8 cellular contexts compared by ENCODE assay signal in the genomic region with DNA sequence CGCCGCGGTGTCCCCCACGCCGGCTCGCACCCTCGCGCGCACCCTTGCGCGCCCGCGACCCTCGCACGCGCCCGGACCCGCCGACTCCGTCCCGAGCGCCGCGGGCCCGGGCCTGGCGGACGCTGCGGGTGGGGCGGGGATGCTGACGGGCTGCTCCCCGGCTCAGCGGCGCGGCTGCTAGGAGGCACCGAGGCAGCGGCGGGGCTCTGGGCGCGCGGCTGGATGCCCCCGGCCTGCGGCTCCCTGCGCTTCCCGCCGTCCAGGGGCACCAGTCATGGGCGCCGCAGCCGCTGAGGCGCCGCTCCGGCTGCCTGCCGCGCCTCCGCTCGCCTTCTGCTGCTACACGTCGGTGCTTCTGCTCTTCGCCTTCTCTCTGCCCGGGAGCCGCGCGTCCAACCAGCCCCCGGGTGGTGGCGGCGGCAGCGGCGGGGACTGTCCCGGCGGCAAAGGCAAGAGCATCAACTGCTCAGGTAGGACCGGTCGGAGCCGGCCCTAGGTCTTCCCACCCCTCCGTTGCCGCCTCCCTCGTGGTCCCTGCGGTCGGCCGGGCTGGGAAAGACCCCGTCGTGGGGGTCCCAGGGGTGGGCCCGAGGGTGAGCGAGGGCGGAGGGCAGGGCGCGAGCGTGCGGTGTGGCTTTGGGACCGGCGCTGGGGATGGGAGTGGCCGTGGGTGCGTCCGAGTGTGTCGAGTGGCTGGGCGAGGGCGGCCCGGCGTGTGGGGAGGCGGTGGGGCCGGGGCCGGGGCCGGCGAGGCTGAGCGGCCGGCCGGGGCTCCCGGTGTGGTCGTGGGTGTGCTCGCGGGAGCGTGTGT. TPM values are rescaled to one million over a fixed set of nuclear protein-coding genes. Genes with fewer than 3 reads are reported as not detected.
DNase-seq lines count a peak whose midpoint lies in the region; ATAC-seq and TF ChIP-seq lines count a peak whose summit lies in the region.

No MANE protein-coding gene starts in this region.

- H3K9me3 Mint-ChIP-seq in neural progenitor cell, result peaks cover 9% of the 10 kb centered on the region

- H2AFZ ChIP-seq in neural progenitor cell (replicated peaks), result no peak overlapping the region

- H3K36me3 ChIP-seq in neural progenitor cell, result no peaks in the 10 kb centered on the region

- H3K79me2 ChIP-seq in neural progenitor cell (ENCODE audit: low read depth), result peaks cover 70% of the 10 kb centered on the region

- peak overlapping the region; percentile 97 for H3K27ac ChIP-seq in neural progenitor cell

- peak overlapping the region; percentile 97 for H3K9ac ChIP-seq in neural progenitor cell

- no peaks in the 10 kb centered on the region for H3K9me3 ChIP-seq in neural progenitor cell (ENCODE audit: low read depth)

- peak overlapping the region; percentile 58 for H3K4me3 ChIP-seq in fibroblast of mammary gland (ENCODE audit: control insufficient read depth, low read depth, low read length)
- peak overlapping the region; percentile 98 for H3K4me3 ChIP-seq in neural progenitor cell

- ATAC-seq in HG02759 (IDR thresholded peaks at IDR 0.05; ENCODE audit: unreplicated experiment), result peak; percentile 69

- peaks cover 27% of the 10 kb centered on the region for H3K4me1 ChIP-seq in neural progenitor cell

- peak overlapping the region; percentile 87 for H3K4me2 ChIP-seq in neural progenitor cell

- no peaks in the 10 kb centered on the region for H3K27me3 ChIP-seq in neural progenitor cell

- peaks cover 48% of the 10 kb centered on the region for H3K4me1 Mint-ChIP-seq in neural progenitor cell

- DNase-seq in NCI-H2107 (lab: John Stamatoyannopoulos, UW) (peak; percentile 22), NCI-H2107 treated with DMSO at 0.1 percent for 48 hours (lab: John Stamatoyannopoulos, UW; ENCODE audit: unreplicated experiment) (no peak), NCI-H345 (lab: John Stamatoyannopoulos, UW) (peak; percentile 22), fibroblast of mammary gland (ENCODE audit: low read depth) (peak; percentile 16), neural progenitor cell (ENCODE audit: low spot score) (peak; percentile 80), DMS114 treated with DMSO at 0.1 percent for 48 hours (lab: John Stamatoyannopoulos, UW; ENCODE audit: unreplicated experiment) (no peak)
- DNase-seq in activated T-cell treated with anti-CD3 and anti-CD28 coated beads, Interleukin-2, amount 50 U/mL, for 1 hour, result peak; percentile 39

- H3K36me3 Mint-ChIP-seq in neural progenitor cell, result peaks cover 23% of the 10 kb centered on the region

- H4K20me1 ChIP-seq in neural progenitor cell (ENCODE audit: low read depth), result peaks cover 42% of the 10 kb centered on the region

- H3K4me3 Mint-ChIP-seq in neural progenitor cell, result peak overlapping the region; percentile 96

- TF ChIP-seq CTCF in fibroblast of mammary gland (conservative IDR thresholded peaks at IDR 0.05; ENCODE audit: control insufficient read depth, insufficient read depth, low read depth, low read length) (no peak), neural progenitor cell (IDR thresholded peaks at IDR 0.05) (no peak)

- peaks cover 4% of the 10 kb centered on the region for H3K27me3 Mint-ChIP-seq in neural progenitor cell (ENCODE audit: insufficient read depth, low read depth)

- peaks cover 23% of the 10 kb centered on the region for H3F3A ChIP-seq in neural progenitor cell (ENCODE audit: low read depth)

- H3K27ac Mint-ChIP-seq in neural progenitor cell, result no peak overlapping the region

RNA-seq across cellular contexts. Expression of a gene that starts 0.5 kb away (rescaled TPM):
- 103 and 113 TPM in 2 replicates for total RNA-seq in neural progenitor cell (ENCODE audit: low replicate concordance)

RNA-seq across cellular contexts. Expression of a gene that starts 46.5 kb away (rescaled TPM):
- 50.1 and 67.7 TPM in 2 replicates for total RNA-seq in neural progenitor cell (ENCODE audit: low replicate concordance)

Comparison
In these comparisons a context has a peak if more than half of its experiments do, and no peak if none do; other contexts are left out.
1. DNase-seq: peak in NCI-H2107 (single experiment), NCI-H345 (single experiment), activated T-cell treated with anti-CD3 and anti-CD28 coated beads, Interleukin-2, amount 50 U/mL, for 1 hour (single experiment), fibroblast of mammary gland (single experiment) and neural progenitor cell (single experiment); none in NCI-H2107 treated with DMSO at 0.1 percent for 48 hours (single experiment) and DMS114 treated with DMSO at 0.1 percent for 48 hours (single experiment).